31 cellular contexts compared by ENCODE assay signal in the genomic region with DNA sequence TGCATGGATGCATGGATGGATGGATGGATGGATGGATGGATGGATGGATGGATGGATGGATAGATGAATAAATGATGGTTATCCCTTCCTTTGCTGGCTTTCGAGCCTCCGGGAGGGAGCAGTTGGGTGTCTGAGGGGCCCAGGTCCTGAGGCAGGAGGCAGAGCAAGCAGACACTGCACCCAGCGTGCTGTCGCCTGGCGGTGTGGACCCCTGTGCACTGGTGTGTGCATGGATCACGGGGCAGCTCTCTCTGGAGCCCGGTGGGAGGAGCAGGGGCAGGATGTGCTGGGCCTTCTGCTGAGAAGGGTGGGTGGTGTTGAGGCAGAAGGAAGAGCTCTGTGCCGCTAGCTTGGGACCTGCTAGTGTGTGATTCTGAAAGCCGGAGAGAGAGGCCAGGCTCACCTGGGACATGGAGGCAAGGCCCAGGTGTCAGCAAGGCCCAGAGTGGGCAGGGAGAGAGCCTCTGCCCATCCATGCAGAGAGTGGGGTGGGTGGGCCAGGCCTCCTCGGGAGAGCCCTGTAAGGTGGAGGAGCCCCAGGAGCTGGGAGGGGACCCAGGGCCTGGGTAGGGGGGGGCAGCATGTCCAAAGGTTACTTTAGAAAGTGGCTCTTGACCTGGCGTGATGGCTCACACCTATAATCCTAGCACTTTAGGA.
"Had no signal": no experiment of that assay in that cellular context is flagged by ENCODE, and none has a peak within 500 bp of the region (broad histone marks: within the 10 kb centered on the region; RNA-seq: fewer than 3 reads in every experiment).

No MANE protein-coding gene starts in this region.

- H3K27ac Mint-ChIP-seq: activated B cell treated with CpG ODN at 0.5 μM for 24 hours; activated CD4-positive, alpha-beta T cell treated with anti-CD3 and anti-CD28 coated beads for 36 hours; activated CD8-positive, alpha-beta memory T cell treated with anti-CD3 and anti-CD28 coated beads, Interleukin-2, amount 10 ng/mL, durations not matched to agents 7 days and 5 days; activated CD8-positive, alpha-beta T cell treated with anti-CD3 and anti-CD28 coated beads, Interleukin-2, amount 10 ng/mL, durations not matched to agents 7 days and 5 days; activated naive CD8-positive, alpha-beta T cell; brain; nephron progenitor cell; stimulated activated naive B cell treated with anti-CD40 and anti-IgM and Interleukin-4, amounts not matched to agents 10 μg/mL and 1 μg/mL and 100 μg/mL, for 72 hours; T-helper 2 cell treated with Interferon-gamma antibody and Interleukin-4, amounts not matched to agents 5 μg/mL and 100 μg/mL, for 36 hours had no signal

- H3K27me3 Mint-ChIP-seq: activated B cell treated with CpG ODN at 0.5 μM for 24 hours; activated CD4-positive, alpha-beta T cell treated with anti-CD3 and anti-CD28 coated beads for 36 hours; activated CD8-positive, alpha-beta memory T cell treated with anti-CD3 and anti-CD28 coated beads, Interleukin-2, amount 10 ng/mL, durations not matched to agents 7 days and 5 days; activated naive CD8-positive, alpha-beta T cell; stimulated activated naive B cell treated with anti-CD40 and anti-IgM and Interleukin-4, amounts not matched to agents 10 μg/mL and 1 μg/mL and 100 μg/mL, for 72 hours had no signal

- FAIRE-seq: frontal cortex, islet of Langerhans had no signal

- H3K27ac ChIP-seq: ascending aorta, cardiac muscle cell, colonic mucosa, dorsolateral prefrontal cortex, parathyroid adenoma, psoas muscle, suprapubic skin, tibial artery had no signal

- ATAC-seq: activated CD4-positive, alpha-beta T cell treated with anti-CD3 and anti-CD28 coated beads for 36 hours; activated CD8-positive, alpha-beta memory T cell treated with anti-CD3 and anti-CD28 coated beads, Interleukin-2, amount 10 ng/mL, durations not matched to agents 7 days and 5 days; activated CD8-positive, alpha-beta T cell treated with anti-CD3 and anti-CD28 coated beads, Interleukin-2, amount 10 ng/mL, durations not matched to agents 7 days and 5 days; left colon; lower lobe of right lung; mucosa of descending colon; psoas muscle; stimulated activated naive B cell treated with anti-CD40 and anti-IgM and Interleukin-4, amounts not matched to agents 10 μg/mL and 1 μg/mL and 100 μg/mL, for 72 hours had no signal

- H3K4me1 ChIP-seq: ascending aorta, colonic mucosa, lower lobe of right lung, parathyroid adenoma, psoas muscle, suprapubic skin, tibial artery had no signal

- H3K9me3 ChIP-seq: ascending aorta, colonic mucosa, lower lobe of right lung, mucosa of descending colon, psoas muscle, suprapubic skin, tibial artery had no signal

- H3K9ac ChIP-seq: parathyroid adenoma had no signal

- H3K4me2 ChIP-seq: smooth muscle cell had no signal

- H3K36me3 Mint-ChIP-seq: activated CD8-positive, alpha-beta memory T cell treated with anti-CD3 and anti-CD28 coated beads, Interleukin-2, amount 10 ng/mL, durations not matched to agents 7 days and 5 days; brain had no signal

- H2AFZ ChIP-seq: parathyroid adenoma had no signal

- DNase-seq: activated CD4-positive, alpha-beta T cell treated with anti-CD3 and anti-CD28 coated beads for 36 hours; activated CD8-positive, alpha-beta memory T cell treated with anti-CD3 and anti-CD28 coated beads, Interleukin-2, amount 10 ng/mL, durations not matched to agents 7 days and 5 days; activated CD8-positive, alpha-beta T cell treated with anti-CD3 and anti-CD28 coated beads, Interleukin-2, amount 10 ng/mL, durations not matched to agents 7 days and 5 days; activated T-cell treated with anti-CD3 and anti-CD28 coated beads, Interleukin-2, amount 50 U/mL, for 1 hour; cerebellar nuclear complex; colonic mucosa; effector memory CD4-positive, alpha-beta T cell; glutamatergic neuron; left colon; lower lobe of right lung; mesendoderm; mucosa of descending colon; nephron progenitor cell; stimulated activated CD4-positive, alpha-beta T cell treated with anti-CD3 and anti-CD28 coated beads, Interleukin-15, amount 100 ng/mL, for 24 hours; stimulated activated CD4-positive, alpha-beta T cell treated with anti-CD3 and anti-CD28 coated beads, Interleukin-2, amount 100 ng/mL, for 24 hours; stimulated activated naive B cell treated with anti-CD40 and anti-IgM and Interleukin-4, amounts not matched to agents 10 μg/mL and 1 μg/mL and 100 μg/mL, for 72 hours; T-helper 1 cell had no signal

- H3K9me3 Mint-ChIP-seq: activated B cell treated with CpG ODN at 0.5 μM for 24 hours; brain; nephron progenitor cell; T-helper 2 cell treated with Interferon-gamma antibody and Interleukin-4, amounts not matched to agents 5 μg/mL and 100 μg/mL, for 36 hours had no signal

- H3K79me2 ChIP-seq: parathyroid adenoma had no signal

- H3K27me3 ChIP-seq: ascending aorta, cardiac muscle cell, colonic mucosa, dorsolateral prefrontal cortex, tibial artery had no signal

- H3K4me3 ChIP-seq: ascending aorta, cardiac muscle cell, colonic mucosa, dorsolateral prefrontal cortex, lower lobe of right lung, mucosa of descending colon, psoas muscle, smooth muscle cell, suprapubic skin, tibial artery had no signal

- H3K36me3 ChIP-seq: ascending aorta, cardiac muscle cell, colonic mucosa, lower lobe of right lung, suprapubic skin, tibial artery had no signal

- H3K4me3 Mint-ChIP-seq: activated B cell treated with CpG ODN at 0.5 μM for 24 hours; activated CD4-positive, alpha-beta T cell treated with anti-CD3 and anti-CD28 coated beads for 36 hours; activated CD8-positive, alpha-beta memory T cell treated with anti-CD3 and anti-CD28 coated beads, Interleukin-2, amount 10 ng/mL, durations not matched to agents 7 days and 5 days; activated CD8-positive, alpha-beta T cell treated with anti-CD3 and anti-CD28 coated beads, Interleukin-2, amount 10 ng/mL, durations not matched to agents 7 days and 5 days; activated naive CD8-positive, alpha-beta T cell; brain; nephron progenitor cell; stimulated activated naive B cell treated with anti-CD40 and anti-IgM and Interleukin-4, amounts not matched to agents 10 μg/mL and 1 μg/mL and 100 μg/mL, for 72 hours; T-helper 2 cell treated with Interferon-gamma antibody and Interleukin-4, amounts not matched to agents 5 μg/mL and 100 μg/mL, for 36 hours had no signal

- H3K4me1 Mint-ChIP-seq: activated B cell treated with CpG ODN at 0.5 μM for 24 hours; activated CD4-positive, alpha-beta T cell treated with anti-CD3 and anti-CD28 coated beads for 36 hours; activated CD8-positive, alpha-beta memory T cell treated with anti-CD3 and anti-CD28 coated beads, Interleukin-2, amount 10 ng/mL, durations not matched to agents 7 days and 5 days; brain had no signal
